Comparison of ENCODE assay signal across 10 cellular contexts in the genomic region with DNA sequence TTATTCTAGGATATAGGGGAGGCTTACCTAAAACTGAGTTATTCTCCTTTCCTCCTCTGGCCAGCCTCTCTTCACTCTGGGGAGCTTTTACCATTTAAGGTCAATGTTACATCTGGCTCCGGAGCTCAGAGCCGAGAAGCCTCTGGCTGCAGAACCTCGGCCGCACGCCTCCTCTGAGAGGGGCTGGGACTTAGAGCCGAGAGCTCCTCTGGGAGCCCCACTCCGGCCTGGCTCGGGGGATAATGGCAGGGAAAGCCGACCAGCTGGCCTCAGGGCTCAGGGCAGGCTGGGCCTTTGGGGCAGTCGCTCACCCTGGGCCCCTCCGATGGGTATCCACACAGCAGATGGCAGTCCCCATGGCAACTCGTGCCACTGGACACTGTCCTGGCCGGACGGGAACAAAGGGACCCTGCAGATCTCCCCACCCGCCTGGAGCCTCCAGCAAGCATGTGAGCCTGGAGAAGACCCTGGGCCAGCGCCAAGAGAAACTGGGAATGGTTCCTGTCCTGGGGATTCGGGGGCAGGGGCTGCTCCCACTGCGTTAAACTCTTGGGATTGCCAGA. TPM values are rescaled to one million over a fixed set of nuclear protein-coding genes. Genes with fewer than 3 reads are reported as not detected.
DNase-seq lines count a peak whose midpoint lies in the region; ATAC-seq and TF ChIP-seq lines count a peak whose summit lies in the region.
"Had no signal": no experiment of that assay in that cellular context is flagged by ENCODE, and none has a peak within 500 bp of the region (broad histone marks: within the 10 kb centered on the region; RNA-seq: fewer than 3 reads in every experiment).

A gene with protein sequence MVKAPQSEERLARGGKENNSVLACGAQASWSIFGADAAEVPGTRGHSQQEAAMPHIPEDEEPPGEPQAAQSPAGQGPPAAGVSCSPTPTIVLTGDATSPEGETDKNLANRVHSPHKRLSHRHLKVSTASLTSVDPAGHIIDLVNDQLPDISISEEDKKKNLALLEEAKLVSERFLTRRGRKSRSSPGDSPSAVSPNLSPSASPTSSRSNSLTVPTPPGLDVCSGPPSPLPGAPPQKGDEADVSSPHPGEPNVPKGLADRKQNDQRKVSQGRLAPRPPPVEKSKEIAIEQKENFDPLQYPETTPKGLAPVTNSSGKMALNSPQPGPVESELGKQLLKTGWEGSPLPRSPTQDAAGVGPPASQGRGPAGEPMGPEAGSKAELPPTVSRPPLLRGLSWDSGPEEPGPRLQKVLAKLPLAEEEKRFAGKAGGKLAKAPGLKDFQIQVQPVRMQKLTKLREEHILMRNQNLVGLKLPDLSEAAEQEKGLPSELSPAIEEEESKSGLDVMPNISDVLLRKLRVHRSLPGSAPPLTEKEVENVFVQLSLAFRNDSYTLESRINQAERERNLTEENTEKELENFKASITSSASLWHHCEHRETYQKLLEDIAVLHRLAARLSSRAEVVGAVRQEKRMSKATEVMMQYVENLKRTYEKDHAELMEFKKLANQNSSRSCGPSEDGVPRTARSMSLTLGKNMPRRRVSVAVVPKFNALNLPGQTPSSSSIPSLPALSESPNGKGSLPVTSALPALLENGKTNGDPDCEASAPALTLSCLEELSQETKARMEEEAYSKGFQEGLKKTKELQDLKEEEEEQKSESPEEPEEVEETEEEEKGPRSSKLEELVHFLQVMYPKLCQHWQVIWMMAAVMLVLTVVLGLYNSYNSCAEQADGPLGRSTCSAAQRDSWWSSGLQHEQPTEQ (minus strand): TSS at position 247 of the 563 bp plus-strand sequence. CDS start 153 bp downstream, at position 94.

- H3K4ac ChIP-seq in IMR-90 (ENCODE audit: low read depth, low read length): peak within 1 kb of the TSS; percentile 98

- TF ChIP-seq CTCF in IMR-90 (conservative IDR thresholded peaks at IDR 0.05; ENCODE audit: low read depth, low read length) (no peak), colonic mucosa (IDR thresholded peaks at IDR 0.05) (no peak), smooth muscle cell (IDR thresholded peaks at IDR 0.05; ENCODE audit: borderline replicate concordance, insufficient read depth, poor library complexity, severe bottlenecking) (no peak)

- H3K4me1 Mint-ChIP-seq in activated CD4-positive, alpha-beta T cell treated with anti-CD3 and anti-CD28 coated beads, Interleukin-2, amount 10 ng/mL, durations not matched to agents 24 days and 14 days: no peaks in the 10 kb centered on the region

- in situ Hi-C loops in IMR-90 (cut with MboI; ENCODE audit: low sequenced_read_pairs): no loop called here

- peaks cover 22 to 55% of the 10 kb centered on the region in 2 experiments for H3K79me1 ChIP-seq in IMR-90 (ENCODE audit: low read depth in 1 of 2, low read length in 2 of 2)

- peak within 1 kb of the TSS; percentile 98 for H2AK9ac ChIP-seq in IMR-90 (replicated peaks; ENCODE audit: low read depth, low read length, poor library complexity)

- H2BK20ac ChIP-seq in IMR-90 (ENCODE audit: low read depth, low read length): peak within 1 kb of the TSS; percentile 95

- peak within 1 kb of the TSS; percentile 99 for H3K14ac ChIP-seq in IMR-90 (replicated peaks; ENCODE audit: low read depth, low read length)

- peak within 1 kb of the TSS; percentile 83 for H3K4me2 ChIP-seq in IMR-90 (ENCODE audit: low read depth, low read length)
- peak within 1 kb of the TSS; percentile 74 for H3K4me2 ChIP-seq in smooth muscle cell

- POLR2A ChIA-PET in IMR-90 (lab: Charles Lee; ENCODE audit: unreplicated experiment): interaction anchor here (0.7 to 2.2 kb wide), 8 partner anchors 9 to 42 kb away, joined by 3 to 15 read pairs (median 4); no protein-coding TSS in a partner anchor

- H3K36me3 ChIP-seq in IMR-90 (ENCODE audit: control insufficient read depth, insufficient read depth, low read length) (peaks cover 11% of the 10 kb centered on the region), colonic mucosa (no peaks in the 10 kb centered on the region), smooth muscle cell (ENCODE audit: low read depth) (no peaks in the 10 kb centered on the region)

- peak within 1 kb of the TSS; percentile 99 for H2BK15ac ChIP-seq in IMR-90 (ENCODE audit: low read depth, low read length)

- H2BK5ac ChIP-seq in IMR-90 (ENCODE audit: low read depth, low read length, poor library complexity, severe bottlenecking): peak within 1 kb of the TSS; percentile 94

- H4K8ac ChIP-seq in IMR-90 (ENCODE audit: low read depth in 2 of 2, low read length in 2 of 2): peak within 1 kb of the TSS; percentile 94 to 98

- H3K56ac ChIP-seq in IMR-90 (ENCODE audit: extremely low read depth, insufficient read depth, low read length): peak within 1 kb of the TSS; percentile 100

- peak within 1 kb of the TSS; percentile 99 for H4K91ac ChIP-seq in IMR-90 (ENCODE audit: insufficient read depth, low read depth, low read length)

- H3K9me3 Mint-ChIP-seq in activated CD4-positive, alpha-beta T cell treated with anti-CD3 and anti-CD28 coated beads, Interleukin-2, amount 10 ng/mL, durations not matched to agents 24 days and 14 days: no peaks in the 10 kb centered on the region

- no peaks in the 10 kb centered on the region for H3K36me3 Mint-ChIP-seq in activated CD4-positive, alpha-beta T cell treated with anti-CD3 and anti-CD28 coated beads, Interleukin-2, amount 10 ng/mL, durations not matched to agents 24 days and 14 days (ENCODE audit: low read depth)

- peaks cover 41% of the 10 kb centered on the region for H3K9me1 ChIP-seq in IMR-90 (ENCODE audit: insufficient read depth, low read length)

- H2BK120ac ChIP-seq in IMR-90 (ENCODE audit: low read depth, low read length): peak within 1 kb of the TSS; percentile 98

- TF ChIP-seq POLR2A in IMR-90 (IDR thresholded peaks at IDR 0.05; ENCODE audit: low read depth, low read length): 0 out of 2 replicates have a peak, but pooled peaks have one; percentile 19

- BruUV-seq in IMR-90 (replicated peaks; lab: Mats Ljungman, UMichigan): no TSS peak

- peak within 1 kb of the TSS; percentile 96 for H4K5ac ChIP-seq in IMR-90 (ENCODE audit: low read depth, low read length)

- no peak within 1 kb of the TSS for H3K27ac Mint-ChIP-seq in activated CD4-positive, alpha-beta T cell treated with anti-CD3 and anti-CD28 coated beads, Interleukin-2, amount 10 ng/mL, durations not matched to agents 24 days and 14 days

- H3K27me3 ChIP-seq in IMR-90 (ENCODE audit: control insufficient read depth, insufficient read depth, low read length) (no peaks in the 10 kb centered on the region), colonic mucosa (no peaks in the 10 kb centered on the region), smooth muscle cell (ENCODE audit: low read depth) (no peaks in the 10 kb centered on the region)

- H3K4me1 ChIP-seq in IMR-90 (ENCODE audit: control insufficient read depth, insufficient read depth, low read length) (peaks cover 46% of the 10 kb centered on the region), colonic mucosa (no peaks in the 10 kb centered on the region), smooth muscle cell (ENCODE audit: low read depth) (no peaks in the 10 kb centered on the region)

- H2AK5ac ChIP-seq in IMR-90 (ENCODE audit: low read depth, low read length): peak within 1 kb of the TSS; percentile 99

- intact Hi-C loops in IMR-90 (cut with micrococcal nuclease): loop anchor here (1.0 to 2.0 kb wide), 2 partner anchors 33 to 42 kb away; no protein-coding TSS in a partner anchor
- intact Hi-C loops in colonic mucosa (cut with DNase I): no loop called here
- intact Hi-C loops in activated CD4-positive, alpha-beta T cell treated with anti-CD3 and anti-CD28 coated beads, Interleukin-2, amount 10 ng/mL, durations not matched to agents 24 days and 14 days (cut with micrococcal nuclease): no loop called here

- H3K23ac ChIP-seq in IMR-90 (ENCODE audit: low read depth, low read length): peak within 1 kb of the TSS; percentile 99

- no peaks in the 10 kb centered on the region for H3F3A ChIP-seq in smooth muscle cell (ENCODE audit: low read depth)

- H3K9me3 ChIP-seq in IMR-90 (ENCODE audit: control insufficient read depth, insufficient read depth, low read length): no peaks in the 10 kb centered on the region
- H3K9me3 ChIP-seq in colonic mucosa: no peaks in the 10 kb centered on the region
- no peaks in the 10 kb centered on the region for H3K9me3 ChIP-seq in smooth muscle cell (replicated peaks; ENCODE audit: low read depth)

- H3K27me3 Mint-ChIP-seq in activated CD4-positive, alpha-beta T cell treated with anti-CD3 and anti-CD28 coated beads, Interleukin-2, amount 10 ng/mL, durations not matched to agents 24 days and 14 days: peaks cover 18% of the 10 kb centered on the region

- peak; percentile 78 for DNase-seq in IMR-90
- DNase-seq in colonic mucosa: peak; percentile 38
- peak; percentile 65 for DNase-seq in left kidney (ENCODE audit: low read depth, low spot score)
- DNase-seq in smooth muscle cell (lab: John Stamatoyannopoulos, UW; ENCODE audit: unreplicated experiment): no peak
- no peak for DNase-seq in activated CD4-positive, alpha-beta T cell treated with anti-CD3 and anti-CD28 coated beads, Interleukin-2, amount 10 ng/mL, durations not matched to agents 24 days and 14 days
- DNase-seq in activated effector memory CD4-positive, alpha-beta T cell treated with anti-CD3 and anti-CD28 coated beads, Interleukin-2, amount 50 U/mL, for 16 hours: no peak
- no peak for DNase-seq in SKM-1 (lab: John Stamatoyannopoulos, UW; ENCODE audit: unreplicated experiment)
- DNase-seq in H4 (ENCODE audit: low spot score): no peak
- DNase-seq: GF-D8, GOT3 had no signal

- H4K20me1 ChIP-seq in IMR-90 (ENCODE audit: insufficient read depth, low read length): peaks cover 12% of the 10 kb centered on the region; the same call in 1 of the 2 replicates
- H4K20me1 ChIP-seq in smooth muscle cell (ENCODE audit: low read depth): no peaks in the 10 kb centered on the region

- H2AFZ ChIP-seq in IMR-90 (replicated peaks; ENCODE audit: low read length, poor library complexity): peak within 1 kb of the TSS; percentile 89
- peak within 1 kb of the TSS; percentile 75 for H2AFZ ChIP-seq in smooth muscle cell (ENCODE audit: low read depth)

- H3K4me3 ChIP-seq in IMR-90 (ENCODE audit: insufficient read depth, low read depth, low read length) (peak within 1 kb of the TSS; percentile 61), colonic mucosa (peak within 1 kb of the TSS; percentile 22), smooth muscle cell (peak within 1 kb of the TSS; percentile 23)

- H3K79me2 ChIP-seq in smooth muscle cell (ENCODE audit: low read depth): no peaks in the 10 kb centered on the region

- H3K27ac ChIP-seq in IMR-90 (ENCODE audit: insufficient read depth, low read length): peak within 1 kb of the TSS; percentile 98
- H3K27ac ChIP-seq in colonic mucosa: peak within 1 kb of the TSS; percentile 45
- H3K27ac ChIP-seq in smooth muscle cell (ENCODE audit: low read depth): peak within 1 kb of the TSS; percentile 5

- CTCF ChIA-PET in IMR-90 (lab: Yijun Ruan, JAX): interaction anchor here (0.8 to 2.0 kb wide), 5 partner anchors 34 to 152 kb away, joined by 3 to 9 read pairs (median 5); partner anchors contain the start of gene RNF141

- no peak within 1 kb of the TSS for H3K4me3 Mint-ChIP-seq in activated CD4-positive, alpha-beta T cell treated with anti-CD3 and anti-CD28 coated beads, Interleukin-2, amount 10 ng/mL, durations not matched to agents 24 days and 14 days

- dilution Hi-C loops in IMR-90 (cut with HindIII; ENCODE audit: low sequenced_read_pairs, unreplicated experiment): no loop called here

- 19% methylated on average over 7 of the region's 18 CpGs; no CpG with 5 or more reads in 1 of the 2 experiments for WGBS in IMR-90 (ENCODE audit: extremely low coverage in 2 of 2, insufficient read length in 1 of 2), 2 experiments
- WGBS in smooth muscle cell (ENCODE audit: low lambda C conversion rate): 54% methylated on average over 18 of the region's 18 CpGs

- peak within 1 kb of the TSS; percentile 100 for H3K9ac ChIP-seq in IMR-90 (ENCODE audit: low read depth, low read length)
- H3K9ac ChIP-seq in colonic mucosa (ENCODE audit: low read depth in 2 of 2, low read length in 2 of 2): peak within 1 kb of the TSS; percentile 46 to 52
- H3K9ac ChIP-seq in smooth muscle cell (ENCODE audit: low read depth): no peak within 1 kb of the TSS

- H3K18ac ChIP-seq in IMR-90 (ENCODE audit: low read depth, low read length): peak within 1 kb of the TSS; percentile 94

- no peak for TF ChIP-seq RAD21 in IMR-90 (IDR thresholded peaks at IDR 0.05; ENCODE audit: low read length)

- peak; percentile 81 for ATAC-seq in IMR-90 (ENCODE audit: low read depth)

RNA-seq across cellular contexts. Expression of the gene that starts here (rescaled TPM):
- total RNA-seq in IMR-90 (2012; rRNA removed): 21.1 and 25.8 TPM in 2 replicates
- polyA plus RNA-seq in IMR-90 (2012; rRNA removed): 17.6 and 19.4 TPM in 2 replicates
- polyA plus RNA-seq in IMR-90 (2012; cell fraction: cytosol; rRNA removed): 8.5 and 8.6 TPM in 2 replicates
- 37.6 and 104 TPM in 2 replicates for polyA plus RNA-seq in IMR-90 (2012; cell fraction: nucleus; rRNA removed; ENCODE audit: low replicate concordance)
- total RNA-seq in colonic mucosa: 10 to 100 TPM in 1 of 2 donors, 1 to 10 TPM in 1; 3.5 to 18.7 TPM
- total RNA-seq in smooth muscle cell: 4.1 and 4.4 TPM in 2 replicates
- polyA plus RNA-seq in smooth muscle cell: 2.5 and 2.9 TPM in 2 replicates
- total RNA-seq in activated CD4-positive, alpha-beta T cell treated with anti-CD3 and anti-CD28 coated beads, Interleukin-2, amount 10 ng/mL, durations not matched to agents 24 days and 14 days: not detected in 2 replicates
- total RNA-seq in H4 (2014; rRNA removed; shearing (Covaris generic)): 0.27 and 0.66 TPM in 2 replicates

Comparison
In these comparisons a context has a peak if more than half of its experiments do, and no peak if none do; other contexts are left out.
1. DNase-seq: peak in IMR-90 (single experiment), colonic mucosa (single experiment) and left kidney (single experiment); none in smooth muscle cell (single experiment), activated CD4-positive, alpha-beta T cell treated with anti-CD3 and anti-CD28 coated beads, Interleukin-2, amount 10 ng/mL, durations not matched to agents 24 days and 14 days (single experiment), activated effector memory CD4-positive, alpha-beta T cell treated with anti-CD3 and anti-CD28 coated beads, Interleukin-2, amount 50 U/mL, for 16 hours (single experiment), SKM-1 (single experiment) and H4 (single experiment).
2. H3K27ac ChIP-seq: peak in every context shown above with its lines; median percentile 98 in IMR-90; 45 in colonic mucosa; 5 in smooth muscle cell.
3. Peak in every context shown above with its lines, with median percentiles within 50 percentile points of each other: H3K4me3 ChIP-seq.